In the genomic region with DNA sequence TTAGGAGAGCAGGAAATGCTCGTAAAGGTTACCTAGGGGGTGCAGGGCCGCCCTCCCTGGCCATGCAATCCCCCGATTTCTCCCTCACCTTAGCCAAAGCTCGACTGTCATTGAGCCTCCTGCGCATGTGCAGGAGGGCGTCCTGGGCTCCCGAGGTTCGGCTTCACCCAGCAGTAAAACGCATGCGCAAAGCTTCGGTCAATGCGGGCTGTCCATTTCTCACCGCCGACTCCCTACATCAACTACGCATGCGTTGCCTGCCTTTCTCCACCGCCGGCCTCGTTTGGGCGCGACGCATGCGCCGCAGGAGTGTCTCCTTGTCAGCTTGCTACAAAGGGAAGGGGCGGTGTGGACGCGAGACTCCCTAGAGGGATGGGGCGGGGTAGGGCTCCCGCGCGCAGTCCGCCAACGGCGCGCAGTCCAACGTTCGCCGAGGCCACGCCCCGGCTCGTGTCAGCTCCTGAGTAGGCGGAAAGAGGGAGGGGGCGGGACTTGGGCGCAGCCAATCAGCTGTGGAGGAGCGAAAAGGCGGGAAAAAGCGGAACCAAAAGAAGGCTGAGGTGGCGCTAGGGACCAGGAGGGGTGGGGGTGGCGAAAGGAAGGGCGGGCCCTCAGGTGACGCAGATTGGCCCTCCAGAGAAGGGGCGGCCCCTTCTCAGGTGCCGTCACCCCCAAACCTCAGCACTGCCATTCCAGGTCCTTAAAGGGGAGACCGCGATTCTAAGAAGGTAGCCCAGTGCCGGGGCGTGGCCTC, we compare ENCODE assay signal across 8 cellular contexts. TPM values are rescaled to one million over a fixed set of nuclear protein-coding genes. Genes with fewer than 3 reads are reported as not detected.
DNase-seq lines count a peak whose midpoint lies in the region; ATAC-seq and TF ChIP-seq lines count a peak whose summit lies in the region.

A gene with protein sequence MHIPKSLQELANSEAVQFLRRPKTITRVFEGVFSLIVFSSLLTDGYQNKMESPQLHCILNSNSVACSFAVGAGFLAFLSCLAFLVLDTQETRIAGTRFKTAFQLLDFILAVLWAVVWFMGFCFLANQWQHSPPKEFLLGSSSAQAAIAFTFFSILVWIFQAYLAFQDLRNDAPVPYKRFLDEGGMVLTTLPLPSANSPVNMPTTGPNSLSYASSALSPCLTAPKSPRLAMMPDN (plus strand): TSS at position 558 of the 754 bp plus-strand sequence. CDS start 1,476 bp downstream, outside the sequence.
Gene TMEM143, minus strand, starts transcription at position 131 of the 754 bp plus-strand sequence. Its CDS starts 20 bp downstream, at position 111.

- H3K4me3 Mint-ChIP-seq in T-helper 2 cell treated with Interferon-gamma antibody and Interleukin-4, amounts not matched to agents 5 μg/mL and 100 μg/mL, for 36 hours = peak within 1 kb of the TSS; percentile 85

- peak within 1 kb of the TSS; percentile 94 for H3K27ac Mint-ChIP-seq in T-helper 2 cell treated with Interferon-gamma antibody and Interleukin-4, amounts not matched to agents 5 μg/mL and 100 μg/mL, for 36 hours

- under 1% methylated on average over 56 of the region's 57 CpGs for WGBS in prostate gland
- WGBS in urinary bladder = under 1% methylated on average over 57 of the region's 57 CpGs

- H3K9me3 ChIP-seq in ascending aorta = no peaks in the 10 kb centered on the region
- H3K9me3 ChIP-seq in right atrium auricular region = no peaks in the 10 kb centered on the region
- H3K9me3 ChIP-seq in prostate gland = no peaks in the 10 kb centered on the region

- ATAC-seq in GM18505 (IDR thresholded peaks at IDR 0.05; ENCODE audit: unreplicated experiment) (peak; percentile 85), HG02970 (IDR thresholded peaks at IDR 0.05; ENCODE audit: low FRiP score, unreplicated experiment) (peak; percentile 88)

- peak; percentile 58 for TF ChIP-seq POLR2A in GM18505 (IDR thresholded peaks at IDR 0.05; ENCODE audit: borderline replicate concordance, extremely low read depth, insufficient read depth, insufficient read length)
- TF ChIP-seq POLR2A in prostate gland (IDR thresholded peaks at IDR 0.05) = peak; percentile 43

- H3K27ac ChIP-seq in ascending aorta = peak within 1 kb of the TSS; percentile 72 to 81
- H3K27ac ChIP-seq in right atrium auricular region = peak within 1 kb of the TSS; percentile 98 to 99
- H3K27ac ChIP-seq in prostate gland = peak within 1 kb of the TSS; percentile 90 to 92
- peak within 1 kb of the TSS; percentile 92 for H3K27ac ChIP-seq in urinary bladder (ENCODE audit: low read depth)

- peak; percentile 99 for DNase-seq in NCI-H187 treated with DMSO at 0.1 percent for 48 hours (lab: John Stamatoyannopoulos, UW)
- peak; percentile 99 for DNase-seq in T-helper 2 cell treated with Interferon-gamma antibody and Interleukin-4, amounts not matched to agents 5 μg/mL and 100 μg/mL, for 36 hours (ENCODE audit: low spot score)
- DNase-seq in ascending aorta (ENCODE audit: low spot score in 2 of 2) = peak; percentile 99
- DNase-seq in right atrium auricular region (ENCODE audit: low spot score) = peak; percentile 99
- DNase-seq in prostate gland (ENCODE audit: low spot score) = peak; percentile 98

- H3K36me3 Mint-ChIP-seq in T-helper 2 cell treated with Interferon-gamma antibody and Interleukin-4, amounts not matched to agents 5 μg/mL and 100 μg/mL, for 36 hours (ENCODE audit: low read depth) = peaks cover 3% of the 10 kb centered on the region

- TF ChIP-seq CTCF in ascending aorta (IDR thresholded peaks at IDR 0.05) (no peak), right atrium auricular region (IDR thresholded peaks at IDR 0.05) (no peak), prostate gland (IDR thresholded peaks at IDR 0.05) (peak in 1 of 4 experiments; percentile 30)

- H3K27me3 ChIP-seq in ascending aorta (no peaks in the 10 kb centered on the region), right atrium auricular region (no peaks in the 10 kb centered on the region), prostate gland (replicated peaks; ENCODE audit: insufficient read depth) (no peaks in the 10 kb centered on the region)

- peaks cover 21% of the 10 kb centered on the region for H3K4me1 Mint-ChIP-seq in T-helper 2 cell treated with Interferon-gamma antibody and Interleukin-4, amounts not matched to agents 5 μg/mL and 100 μg/mL, for 36 hours (ENCODE audit: low read depth)

- peaks cover 4% of the 10 kb centered on the region for H3K27me3 Mint-ChIP-seq in T-helper 2 cell treated with Interferon-gamma antibody and Interleukin-4, amounts not matched to agents 5 μg/mL and 100 μg/mL, for 36 hours (ENCODE audit: low read depth)

- H3K36me3 ChIP-seq in ascending aorta (no peaks in the 10 kb centered on the region), right atrium auricular region (no peaks in the 10 kb centered on the region), prostate gland (no peaks in the 10 kb centered on the region), urinary bladder (ENCODE audit: insufficient read depth) (no peaks in the 10 kb centered on the region)

- intact Hi-C loops in ascending aorta (cut with DNase I) (loop anchor here (1.0 to 10.0 kb wide), 7 partner anchors 27 to 351 kb away; partner anchors contain the start of genes CYTH2, GRWD1, KDELR1 and MAMSTR), prostate gland (cut with DNase I) (loop anchor here (2.0 kb wide), 2 partner anchors 31 to 39 kb away; partner anchors contain the start of gene EMP3)

- H3K4me3 ChIP-seq in ascending aorta (peak within 1 kb of the TSS; percentile 61 to 65), right atrium auricular region (peak within 1 kb of the TSS; percentile 50 to 74), prostate gland (peak within 1 kb of the TSS; percentile 40 to 43), urinary bladder (ENCODE audit: low read depth, low read length) (peak within 1 kb of the TSS; percentile 54)

- no peaks in the 10 kb centered on the region for H3K9me3 Mint-ChIP-seq in T-helper 2 cell treated with Interferon-gamma antibody and Interleukin-4, amounts not matched to agents 5 μg/mL and 100 μg/mL, for 36 hours

- H3K4me1 ChIP-seq in ascending aorta (peaks cover 0 to 4% of the 10 kb centered on the region in 2 donors), right atrium auricular region (peaks cover 0 to 6% of the 10 kb centered on the region in 2 donors), prostate gland (replicated peaks) (peaks cover 3% of the 10 kb centered on the region), urinary bladder (ENCODE audit: insufficient read depth) (no peaks in the 10 kb centered on the region)

RNA-seq across cellular contexts. Expression of the first gene that starts in this region (rescaled TPM):
- total RNA-seq in ascending aorta (not detected), right atrium auricular region (not detected), prostate gland (1 to 10 TPM in 1 of 2 donors, not detected in 1; 2.8 TPM), urinary bladder (not detected)
- polyA plus RNA-seq in urinary bladder = not detected

RNA-seq across cellular contexts. Expression of gene TMEM143, which starts in this region (rescaled TPM):
- 25.3 TPM for total RNA-seq in ascending aorta
- 10 to 100 TPM; 20.4 to 43.8 TPM for total RNA-seq in right atrium auricular region
- 10 to 100 TPM in 1 of 2 donors, 1 to 10 TPM in 1; 4.6 to 14.9 TPM for total RNA-seq in prostate gland
- total RNA-seq in urinary bladder = 4.3 TPM
- 10.2 TPM for polyA plus RNA-seq in urinary bladder

Comparison
In these comparisons a context has a peak if more than half of its experiments do, and no peak if none do; other contexts are left out.
1. Peak in every context shown above with its lines: DNase-seq, ATAC-seq, H3K4me3 ChIP-seq and H3K27ac ChIP-seq.